Comparison of ENCODE assay signal across 14 cellular contexts in genomic region chr18:48897531-48897930, GRCh38. TPM values are rescaled to one million over a fixed set of nuclear protein-coding genes. Genes with fewer than 3 reads are reported as not detected.
A peak's percentile ranks its signal among the peaks of the same experiment; 100 is the strongest.
DNase-seq lines count a peak whose midpoint lies in the region; ATAC-seq and TF ChIP-seq lines count a peak whose summit lies in the region.
"Had no signal": no experiment of that assay in that cellular context is flagged by ENCODE, and none has a peak within 500 bp of the region (broad histone marks: within the 10 kb centered on the region; RNA-seq: fewer than 3 reads in every experiment).

No MANE protein-coding gene starts in this region.

- H3K9me3 Mint-ChIP-seq in activated naive CD4-positive, alpha-beta T cell treated with anti-CD3 and anti-CD28 coated beads, Interleukin-2, amount 50 U/mL, for 72 hours = peaks cover 4 to 17% of the 10 kb centered on the region in 2 donors
- peaks cover 4 to 6% of the 10 kb centered on the region in 2 donors for H3K9me3 Mint-ChIP-seq in stimulated activated naive B cell treated with anti-CD40 and anti-IgM and Interleukin-4, amounts not matched to agents 10 μg/mL and 1 μg/mL and 100 μg/mL, for 72 hours

- peak overlapping the region; percentile 72 for H3K27ac ChIP-seq in angular gyrus (ENCODE audit: low read depth, low read length)
- H3K27ac ChIP-seq: breast epithelium, SJSA1 had no signal

- no peak overlapping the region for H3K4me3 ChIP-seq in fibroblast of pulmonary artery (replicated peaks; ENCODE audit: low read depth, low read length)
- H3K4me3 ChIP-seq: breast epithelium, SJSA1 had no signal

- no peak overlapping the region for H3K4me3 Mint-ChIP-seq in stimulated activated naive B cell treated with anti-CD40 and anti-IgM and Interleukin-4, amounts not matched to agents 10 μg/mL and 1 μg/mL and 100 μg/mL, for 72 hours
- H3K4me3 Mint-ChIP-seq: activated CD4-positive, alpha-beta memory T cell treated with anti-CD3 and anti-CD28 coated beads, Interleukin-2, amount 10 ng/mL, durations not matched to agents 7 days and 5 days; H9 had no signal

- DNase-seq in activated naive CD4-positive, alpha-beta T cell treated with anti-CD3 and anti-CD28 coated beads, Interleukin-2, amount 50 U/mL, for 72 hours (ENCODE audit: low spot score in 2 of 2) = no peak
- DNase-seq in activated naive CD4-positive, alpha-beta T cell treated with anti-CD3 and anti-CD28 coated beads, Interleukin-2, amount 50 U/mL, for 16 hours = no peak
- peak; percentile 43 for DNase-seq in fibroblast of pulmonary artery (ENCODE audit: low read depth)
- no peak for DNase-seq in stimulated activated naive B cell treated with anti-CD40 and anti-IgM and Interleukin-4, amounts not matched to agents 10 μg/mL and 1 μg/mL and 100 μg/mL, for 72 hours
- no peak for DNase-seq in stimulated activated CD4-positive, alpha-beta T cell treated with anti-CD3 and anti-CD28 coated beads, Interleukin-2, amount 100 ng/mL, for 24 hours
- no peak for DNase-seq in RPMI8226
- DNase-seq: NCI-H1694 treated with DMSO at 0.1 percent for 48 hours, NCI-H774 had no signal

- no peak for ATAC-seq in activated naive CD4-positive, alpha-beta T cell treated with anti-CD3 and anti-CD28 coated beads, Interleukin-2, amount 50 U/mL, for 72 hours
- peak in 1 of 2 donors; percentile 10 for ATAC-seq in stimulated activated naive B cell treated with anti-CD40 and anti-IgM and Interleukin-4, amounts not matched to agents 10 μg/mL and 1 μg/mL and 100 μg/mL, for 72 hours (replicated peaks)
- no peak for ATAC-seq in GM19035 (IDR thresholded peaks at IDR 0.05; ENCODE audit: unreplicated experiment)

- H3K27ac Mint-ChIP-seq in activated naive CD4-positive, alpha-beta T cell treated with anti-CD3 and anti-CD28 coated beads, Interleukin-2, amount 50 U/mL, for 72 hours = peak overlapping the region; percentile 38 to 62
- H3K27ac Mint-ChIP-seq in stimulated activated naive B cell treated with anti-CD40 and anti-IgM and Interleukin-4, amounts not matched to agents 10 μg/mL and 1 μg/mL and 100 μg/mL, for 72 hours = peak overlapping the region; percentile 78
- H3K27ac Mint-ChIP-seq: activated CD4-positive, alpha-beta memory T cell treated with anti-CD3 and anti-CD28 coated beads, Interleukin-2, amount 10 ng/mL, durations not matched to agents 7 days and 5 days had no signal

- peaks cover 19 to 28% of the 10 kb centered on the region in 2 donors for H3K4me1 Mint-ChIP-seq in stimulated activated naive B cell treated with anti-CD40 and anti-IgM and Interleukin-4, amounts not matched to agents 10 μg/mL and 1 μg/mL and 100 μg/mL, for 72 hours

- no peaks in the 10 kb centered on the region for H3K36me3 Mint-ChIP-seq in activated naive CD4-positive, alpha-beta T cell treated with anti-CD3 and anti-CD28 coated beads, Interleukin-2, amount 50 U/mL, for 72 hours
- H3K36me3 Mint-ChIP-seq in stimulated activated naive B cell treated with anti-CD40 and anti-IgM and Interleukin-4, amounts not matched to agents 10 μg/mL and 1 μg/mL and 100 μg/mL, for 72 hours = peaks cover 1 to 5% of the 10 kb centered on the region in 2 donors

- no peak for TF ChIP-seq CTCF in fibroblast of pulmonary artery (IDR thresholded peaks at IDR 0.05; ENCODE audit: low read length, missing control alignments)

- H3K27me3 Mint-ChIP-seq in stimulated activated naive B cell treated with anti-CD40 and anti-IgM and Interleukin-4, amounts not matched to agents 10 μg/mL and 1 μg/mL and 100 μg/mL, for 72 hours = peaks cover 9 to 18% of the 10 kb centered on the region in 2 donors
- H3K27me3 Mint-ChIP-seq: activated CD4-positive, alpha-beta memory T cell treated with anti-CD3 and anti-CD28 coated beads, Interleukin-2, amount 10 ng/mL, durations not matched to agents 7 days and 5 days had no signal

RNA-seq across cellular contexts. Expression of gene SMAD7, which starts 53.2 kb away (rescaled TPM):
- 10 to 100 TPM; 13.4 to 14.6 TPM for total RNA-seq in activated naive CD4-positive, alpha-beta T cell treated with anti-CD3 and anti-CD28 coated beads, Interleukin-2, amount 50 U/mL, for 72 hours
